Comparison of ENCODE assay signal across 8 cellular contexts in genomic region chr7:2863461-2864066, GRCh38. TPM values are rescaled to one million over a fixed set of nuclear protein-coding genes. Genes with fewer than 3 reads are reported as not detected.
A peak's percentile ranks its signal among the peaks of the same experiment; 100 is the strongest.
DNase-seq lines count a peak whose midpoint lies in the region; ATAC-seq lines count a peak whose summit lies in the region.

No MANE protein-coding gene starts in this region.

- H3K36me3 ChIP-seq in skeletal muscle tissue (ENCODE audit: control insufficient read depth in 3 of 3, insufficient read depth in 3 of 3, low read length in 3 of 3) = no peaks in the 10 kb centered on the region

- peak overlapping the region; percentile 56 to 66 (median 59) for H3K9ac ChIP-seq in skeletal muscle tissue (ENCODE audit: low read depth in 1 of 3, low read length in 3 of 3)

- peak; percentile 83 for ATAC-seq in GM19324 (IDR thresholded peaks at IDR 0.05; ENCODE audit: low FRiP score, unreplicated experiment)
- peak; percentile 90 for ATAC-seq in HG03439 (IDR thresholded peaks at IDR 0.05; ENCODE audit: unreplicated experiment)
- peak; percentile 95 to 97 for ATAC-seq in right cardiac atrium

- peaks cover 4% of the 10 kb centered on the region for H3K4me1 ChIP-seq in right cardiac atrium (ENCODE audit: control insufficient read depth, insufficient read depth, low read length)
- peaks cover 18 to 21% (median 20%) of the 10 kb centered on the region in 3 donors for H3K4me1 ChIP-seq in skeletal muscle tissue (ENCODE audit: control insufficient read depth in 3 of 3, insufficient read depth in 3 of 3, low read length in 3 of 3)

- intact Hi-C loops in right cardiac atrium (cut with DNase I) = loop anchor here in 1 of 4 donors (10.0 kb wide), 1 partner anchor 1031 kb away; no protein-coding TSS in a partner anchor

- 25% methylated on average over 18 of the region's 18 CpGs for WGBS in right cardiac atrium

- H3K4me3 ChIP-seq in right cardiac atrium (ENCODE audit: low read length) (no peak overlapping the region), skeletal muscle tissue (ENCODE audit: low read length in 3 of 3) (peak overlapping the region in 2 of 3 donors; percentile 11 to 35)

- H3K27me3 ChIP-seq in right cardiac atrium (ENCODE audit: control insufficient read depth, insufficient read depth) (no peaks in the 10 kb centered on the region), skeletal muscle tissue (ENCODE audit: control insufficient read depth in 3 of 3, insufficient read depth in 3 of 3, low read length in 3 of 3) (no peaks in the 10 kb centered on the region)

- H3K27ac ChIP-seq in right cardiac atrium (ENCODE audit: low read length) = peak overlapping the region; percentile 91
- peak overlapping the region; percentile 89 for H3K27ac ChIP-seq in skeletal muscle tissue (ENCODE audit: low read depth, low read length)

- DNase-seq in CD1c-positive myeloid dendritic cell (ENCODE audit: extremely low spot score) (peak; percentile 92), SKM-1 (lab: John Stamatoyannopoulos, UW; ENCODE audit: unreplicated experiment) (peak; percentile 93), right cardiac atrium (peak; percentile 91 to 93 (median 92)), HuH-7.5 (ENCODE audit: low spot score) (no peak)
- DNase-seq in activated naive CD8-positive, alpha-beta T cell treated with anti-CD3 and anti-CD28 coated beads, Interleukin-2, amount 50 U/mL, for 16 hours (ENCODE audit: low read depth, low spot score) = peak; percentile 15

- no peaks in the 10 kb centered on the region for H3K9me3 ChIP-seq in right cardiac atrium (ENCODE audit: control insufficient read depth, low read length)
- no peaks in the 10 kb centered on the region for H3K9me3 ChIP-seq in skeletal muscle tissue (ENCODE audit: control insufficient read depth in 3 of 3, low read length in 3 of 3)

RNA-seq across cellular contexts. Expression of gene GNA12, which starts 19.5 kb away (rescaled TPM):
- total RNA-seq in right cardiac atrium (10 to 100 TPM; 60.8 to 68.1 (median 64.4) TPM), skeletal muscle tissue (9.9 TPM)
- polyA plus RNA-seq in right cardiac atrium = 32.8 TPM
